10 cellular contexts compared by ENCODE assay signal in the genomic region with DNA sequence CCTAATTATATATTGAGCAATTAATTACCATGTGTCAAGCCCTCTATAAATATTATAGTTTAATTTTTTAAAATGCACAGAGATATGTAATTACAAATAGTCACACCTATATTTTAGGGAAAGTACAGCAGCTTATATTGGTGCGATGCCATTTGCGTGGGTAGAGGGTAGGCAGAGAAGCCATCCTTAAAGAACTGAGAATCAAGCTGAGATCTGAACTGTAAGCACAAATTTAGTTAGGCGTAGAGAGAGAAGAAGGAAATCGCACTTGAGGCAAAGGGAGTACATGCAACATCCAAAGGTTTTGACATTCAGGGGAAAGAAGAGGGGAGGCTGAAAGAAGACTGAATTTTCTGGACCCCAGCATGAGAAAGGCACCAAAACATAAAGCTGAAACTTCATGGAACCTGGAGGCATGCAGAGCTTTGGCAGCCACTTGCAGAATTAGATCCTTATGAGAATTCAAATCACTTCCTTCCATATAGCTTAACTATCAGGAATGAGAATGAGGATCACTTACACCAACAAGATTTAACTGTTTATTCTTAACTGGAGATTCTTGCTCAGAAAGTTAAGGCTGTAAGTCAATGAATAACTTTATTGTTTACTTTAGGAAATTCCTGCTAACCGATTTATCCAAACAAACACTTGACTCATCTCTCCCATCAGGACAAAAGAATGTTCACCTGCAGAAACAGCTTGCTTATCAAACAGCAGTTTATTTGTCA.
A peak's percentile ranks its signal among the peaks of the same experiment; 100 is the strongest.
DNase-seq lines count a peak whose midpoint lies in the region; ATAC-seq, FAIRE-seq and TF ChIP-seq lines count a peak whose summit lies in the region.
"Had no signal": no experiment of that assay in that cellular context is flagged by ENCODE, and none has a peak within 500 bp of the region (broad histone marks: within the 10 kb centered on the region; RNA-seq: fewer than 3 reads in every experiment).

No MANE protein-coding gene starts in this region.

- H3K27ac ChIP-seq in RWPE1 (no peak overlapping the region), small intestine (ENCODE audit: low read depth in 1 of 2, low read length in 1 of 2) (no peak overlapping the region)
- H3K27ac ChIP-seq: SK-N-MC had no signal

- no peaks in the 10 kb centered on the region for H3K36me3 ChIP-seq in small intestine (ENCODE audit: control insufficient read depth in 2 of 2, insufficient read depth in 2 of 2, low read length in 2 of 2)

- FAIRE-seq in GM19239 (lab: Jason Lieb, UNC) (peak; percentile 4), small intestine (lab: Jason Lieb, UNC) (no peak)

- H3K27me3 ChIP-seq in small intestine (ENCODE audit: control insufficient read depth in 2 of 2, insufficient read depth in 2 of 2, low read length in 2 of 2) = no peaks in the 10 kb centered on the region

- ATAC-seq in GM18498 (IDR thresholded peaks at IDR 0.05; ENCODE audit: unreplicated experiment) = no peak

- WGBS in small intestine, 3 donors = 71 to 79% (median 72%) methylated on average over 5 of the region's 5 CpGs

- CTCF ChIA-PET in RWPE1 (lab: Yijun Ruan, JAX) = interaction anchor here (0.6 kb wide), 1 partner anchor 522 kb away, joined by 3 read pairs; no protein-coding TSS in a partner anchor

- H3K4me1 ChIP-seq in small intestine (ENCODE audit: control insufficient read depth in 2 of 2, insufficient read depth in 1 of 2, low read depth in 1 of 2, low read length in 1 of 2) = no peaks in the 10 kb centered on the region

- TF ChIP-seq CTCF in RWPE1 (conservative IDR thresholded peaks at IDR 0.05; ENCODE audit: low read depth) (no peak), fibroblast of pulmonary artery (IDR thresholded peaks at IDR 0.05; ENCODE audit: low read length, missing control alignments) (no peak)

- POLR2A ChIA-PET in RWPE1 (lab: Yijun Ruan, JAX; ENCODE audit: low non-redundant PET) = no interaction called here

- no peaks in the 10 kb centered on the region for H3K9me3 ChIP-seq in small intestine (ENCODE audit: control insufficient read depth, low read depth)

- intact Hi-C loops in cardiac septum (cut with DNase I) = no loop called here

- H3K4me3 ChIP-seq in fibroblast of pulmonary artery (replicated peaks; ENCODE audit: low read depth, low read length) (no peak overlapping the region), small intestine (ENCODE audit: low read depth in 1 of 2, low read length in 2 of 2) (no peak overlapping the region)
- H3K4me3 ChIP-seq: lung, SK-N-MC had no signal

- DNase-seq in GM19239 (ENCODE audit: insufficient read length, low spot score) (no peak), RWPE1 (ENCODE audit: low spot score) (peak; percentile 58), fibroblast of pulmonary artery (ENCODE audit: low read depth) (peak; percentile 34), small intestine (peak; percentile 25), GM19238 (ENCODE audit: insufficient read length, low spot score) (no peak), cardiac septum (ENCODE audit: low spot score) (no peak)
- DNase-seq: erythroblast had no signal

Comparison
In these comparisons a context has a peak if more than half of its experiments do, and no peak if none do; other contexts are left out.
1. DNase-seq: peak in RWPE1 (single experiment), fibroblast of pulmonary artery (single experiment) and small intestine (single experiment); none in GM19239 (single experiment), GM19238 (single experiment) and cardiac septum (single experiment).